8 cellular contexts compared by ENCODE assay signal in the genomic region with DNA sequence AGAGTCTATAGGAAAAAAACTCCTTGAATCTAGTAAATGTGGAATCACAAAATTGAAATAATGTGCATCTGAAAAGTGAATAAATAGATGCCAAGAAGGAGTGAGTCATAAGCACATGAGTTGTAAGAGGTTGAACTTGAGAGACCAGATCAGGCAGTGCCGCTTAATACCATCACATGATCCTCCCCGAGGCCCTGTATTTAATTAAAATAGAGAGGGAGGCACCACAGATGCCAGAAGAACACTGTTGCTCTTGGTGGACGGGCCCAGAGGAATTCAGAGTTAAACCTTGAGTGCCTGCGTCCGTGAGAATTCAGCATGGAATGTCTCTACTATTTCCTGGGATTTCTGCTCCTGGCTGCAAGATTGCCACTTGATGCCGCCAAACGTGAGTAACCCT. TPM values are rescaled to one million over a fixed set of nuclear protein-coding genes. Genes with fewer than 3 reads are reported as not detected.
A peak's percentile ranks its signal among the peaks of the same experiment; 100 is the strongest.
DNase-seq lines count a peak whose midpoint lies in the region; ATAC-seq, FAIRE-seq and TF ChIP-seq lines count a peak whose summit lies in the region.

Gene GPNMB, plus strand, starts transcription at position 236 of the 400 bp plus-strand sequence. Its CDS starts 83 bp downstream, at position 319.

- peak within 1 kb of the TSS; percentile 93 for H3K27ac ChIP-seq in suprapubic skin

- H3K9me3 Mint-ChIP-seq in activated naive CD4-positive, alpha-beta T cell treated with anti-CD3 and anti-CD28 coated beads, Interleukin-2, amount 50 U/mL, for 72 hours: peaks cover under 1 to 1% of the 10 kb centered on the region in 2 donors

- no peak for ATAC-seq in HG03108 (IDR thresholded peaks at IDR 0.05; ENCODE audit: unreplicated experiment)
- ATAC-seq in activated naive CD4-positive, alpha-beta T cell treated with anti-CD3 and anti-CD28 coated beads, Interleukin-2, amount 50 U/mL, for 72 hours: no peak

- H3K36me3 Mint-ChIP-seq in activated naive CD4-positive, alpha-beta T cell treated with anti-CD3 and anti-CD28 coated beads, Interleukin-2, amount 50 U/mL, for 72 hours: peaks cover 5 to 15% of the 10 kb centered on the region in 2 donors

- H3K4me3 ChIP-seq in bronchial epithelial cell (ENCODE audit: low read depth, low read length) (peak within 1 kb of the TSS; percentile 25), suprapubic skin (peak within 1 kb of the TSS; percentile 65)

- peaks cover 52% of the 10 kb centered on the region for H3K4me1 ChIP-seq in suprapubic skin

- no peak for TF ChIP-seq EP300 in suprapubic skin (IDR thresholded peaks at IDR 0.05)

- TF ChIP-seq CTCF in bronchial epithelial cell (IDR thresholded peaks at IDR 0.05; ENCODE audit: insufficient read depth, low read length, severe bottlenecking) (no peak), suprapubic skin (IDR thresholded peaks at IDR 0.05) (no peak)

- no peaks in the 10 kb centered on the region for H3K9me3 ChIP-seq in suprapubic skin

- H3K36me3 ChIP-seq in bronchial epithelial cell (ENCODE audit: control insufficient read depth, insufficient read depth, low read length): no peaks in the 10 kb centered on the region
- H3K36me3 ChIP-seq in suprapubic skin: peaks cover 3% of the 10 kb centered on the region

- TF ChIP-seq POLR2A in suprapubic skin (IDR thresholded peaks at IDR 0.05): peak in 1 of 2 donors; percentile 58

- H3K27me3 ChIP-seq in bronchial epithelial cell (ENCODE audit: control insufficient read depth, insufficient read depth, low read length) (peaks cover 20% of the 10 kb centered on the region), suprapubic skin (no peaks in the 10 kb centered on the region)

- no peak within 1 kb of the TSS for H3K27ac Mint-ChIP-seq in activated naive CD4-positive, alpha-beta T cell treated with anti-CD3 and anti-CD28 coated beads, Interleukin-2, amount 50 U/mL, for 72 hours

- no peak for FAIRE-seq in bronchial epithelial cell (lab: Jason Lieb, UNC)

- DNase-seq in HS-27A (ENCODE audit: low read depth): peak; percentile 45
- peak; percentile 83 for DNase-seq in bronchial epithelial cell (ENCODE audit: low read depth)
- DNase-seq in left kidney (ENCODE audit: low read depth, low spot score): peak; percentile 22
- DNase-seq in suprapubic skin (ENCODE audit: low spot score in 2 of 2): peak; percentile 81 to 84
- DNase-seq in Kasumi-1 (lab: John Stamatoyannopoulos, UW): no peak
- DNase-seq in activated CD8-positive, alpha-beta memory T cell treated with anti-CD3 and anti-CD28 coated beads, Interleukin-2, amount 50 U/mL, for 4 hours: no peak
- no peak for DNase-seq in activated naive CD4-positive, alpha-beta T cell treated with anti-CD3 and anti-CD28 coated beads, Interleukin-2, amount 50 U/mL, for 72 hours (ENCODE audit: low spot score in 2 of 2)

- WGBS in suprapubic skin: 10% methylated on average over 7 of the region's 7 CpGs

RNA-seq across cellular contexts. Expression of gene GPNMB, which starts in this region (rescaled TPM):
- 13.4 and 57.0 TPM in 2 replicates for total RNA-seq in bronchial epithelial cell
- total RNA-seq in suprapubic skin: 100 to 1,000 TPM; 276 to 553 (median 491) TPM
- total RNA-seq in activated naive CD4-positive, alpha-beta T cell treated with anti-CD3 and anti-CD28 coated beads, Interleukin-2, amount 50 U/mL, for 72 hours: 1 to 10 TPM; 1.8 to 2.4 TPM

Comparison
In these comparisons a context has a peak if more than half of its experiments do, and no peak if none do; other contexts are left out.
1. DNase-seq: peak in HS-27A (single experiment), bronchial epithelial cell (single experiment), left kidney (single experiment) and suprapubic skin (2 of 2); none in Kasumi-1 (0 of 2), activated CD8-positive, alpha-beta memory T cell treated with anti-CD3 and anti-CD28 coated beads, Interleukin-2, amount 50 U/mL, for 4 hours (single experiment) and activated naive CD4-positive, alpha-beta T cell treated with anti-CD3 and anti-CD28 coated beads, Interleukin-2, amount 50 U/mL, for 72 hours (0 of 2).